ENCODE assay signal across 23 cellular contexts in genomic region chr11:91800208-91800914, GRCh38.
"Had no signal": no experiment of that assay in that cellular context is flagged by ENCODE, and none has a peak within 500 bp of the region (broad histone marks: within the 10 kb centered on the region; RNA-seq: fewer than 3 reads in every experiment).

No MANE protein-coding gene starts in this region.

- H3K36me3 ChIP-seq: left lung, spleen, thyroid gland had no signal

- H3K27ac ChIP-seq: foreskin keratinocyte, left lung, spleen, thyroid gland, VCaP had no signal

- H3K27me3 Mint-ChIP-seq: activated CD4-positive, alpha-beta memory T cell treated with anti-CD3 and anti-CD28 coated beads, Interleukin-2, amount 10 ng/mL, durations not matched to agents 7 days and 5 days; activated CD4-positive, alpha-beta T cell treated with anti-CD3 and anti-CD28 coated beads, Interleukin-2, amount 10 ng/mL, durations not matched to agents 24 days and 14 days; activated CD8-positive, alpha-beta memory T cell treated with anti-CD3 and anti-CD28 coated beads, Interleukin-2, amount 10 ng/mL, durations not matched to agents 7 days and 5 days; activated naive CD4-positive, alpha-beta T cell treated with anti-CD3 and anti-CD28 coated beads, Interleukin-2, amount 50 U/mL, for 24 hours had no signal

- H3K4me1 Mint-ChIP-seq: activated CD4-positive, alpha-beta memory T cell treated with anti-CD3 and anti-CD28 coated beads, Interleukin-2, amount 10 ng/mL, durations not matched to agents 7 days and 5 days; activated CD4-positive, alpha-beta T cell treated with anti-CD3 and anti-CD28 coated beads, Interleukin-2, amount 10 ng/mL, durations not matched to agents 24 days and 14 days; activated CD8-positive, alpha-beta memory T cell treated with anti-CD3 and anti-CD28 coated beads, Interleukin-2, amount 10 ng/mL, durations not matched to agents 7 days and 5 days; activated naive CD4-positive, alpha-beta T cell treated with anti-CD3 and anti-CD28 coated beads, Interleukin-2, amount 50 U/mL, for 24 hours had no signal

- H3K4me3 ChIP-seq: left lung, spleen, thyroid gland had no signal

- DNase-seq: activated CD4-positive, alpha-beta memory T cell treated with anti-CD3 and anti-CD28 coated beads, Interleukin-2, amount 10 ng/mL, durations not matched to agents 7 days and 5 days; activated CD4-positive, alpha-beta T cell treated with anti-CD3 and anti-CD28 coated beads, Interleukin-2, amount 10 ng/mL, durations not matched to agents 24 days and 14 days; activated CD8-positive, alpha-beta memory T cell treated with anti-CD3 and anti-CD28 coated beads, Interleukin-2, amount 10 ng/mL, durations not matched to agents 7 days and 5 days; activated gamma-delta T cell; activated T-cell treated with anti-CD3 and anti-CD28 coated beads for 4 hours; dermis blood vessel endothelial cell; effector CD8-positive, alpha-beta T cell; erythroblast; foreskin keratinocyte; mammary epithelial cell; nephron progenitor cell; occipital lobe; retina; spleen; stimulated activated CD4-positive, alpha-beta T cell treated with anti-CD3 and anti-CD28 coated beads, Interleukin-4, amount 100 ng/mL, for 1 hour; stimulated activated naive CD8-positive, alpha-beta T cell treated with anti-CD3 and anti-CD28 coated beads, Interleukin-15, Interleukin-2, amounts not matched to agents 100 U/mL and 50 U/mL, for 24 hours; thyroid gland had no signal

- H3K4me1 ChIP-seq: foreskin keratinocyte, left lung, spleen, thyroid gland had no signal

- H3K4me3 Mint-ChIP-seq: activated CD4-positive, alpha-beta memory T cell treated with anti-CD3 and anti-CD28 coated beads, Interleukin-2, amount 10 ng/mL, durations not matched to agents 7 days and 5 days; activated CD4-positive, alpha-beta T cell treated with anti-CD3 and anti-CD28 coated beads, Interleukin-2, amount 10 ng/mL, durations not matched to agents 24 days and 14 days; activated CD8-positive, alpha-beta memory T cell treated with anti-CD3 and anti-CD28 coated beads, Interleukin-2, amount 10 ng/mL, durations not matched to agents 7 days and 5 days; activated naive CD4-positive, alpha-beta T cell treated with anti-CD3 and anti-CD28 coated beads, Interleukin-2, amount 50 U/mL, for 24 hours; activated T-helper 1 cell treated with anti-CD3 and anti-CD28 coated beads, Interleukin-12 subunit alpha, Interleukin-12 subunit beta, Interleukin-2, Interleukin-4 antibody, amounts not matched to agents 30 ng/mL and 10 ng/mL and 1 ng/mL, durations not matched to agents 14 hours and 24 hours and 36 hours; brain; nephron progenitor cell had no signal

- H3K27ac Mint-ChIP-seq: activated CD4-positive, alpha-beta memory T cell treated with anti-CD3 and anti-CD28 coated beads, Interleukin-2, amount 10 ng/mL, durations not matched to agents 7 days and 5 days; activated CD4-positive, alpha-beta T cell treated with anti-CD3 and anti-CD28 coated beads, Interleukin-2, amount 10 ng/mL, durations not matched to agents 24 days and 14 days; activated CD8-positive, alpha-beta memory T cell treated with anti-CD3 and anti-CD28 coated beads, Interleukin-2, amount 10 ng/mL, durations not matched to agents 7 days and 5 days; activated naive CD4-positive, alpha-beta T cell treated with anti-CD3 and anti-CD28 coated beads, Interleukin-2, amount 50 U/mL, for 24 hours; activated T-helper 1 cell treated with anti-CD3 and anti-CD28 coated beads, Interleukin-12 subunit alpha, Interleukin-12 subunit beta, Interleukin-2, Interleukin-4 antibody, amounts not matched to agents 30 ng/mL and 10 ng/mL and 1 ng/mL, durations not matched to agents 14 hours and 24 hours and 36 hours; brain; nephron progenitor cell had no signal

- H3K27me3 ChIP-seq: foreskin keratinocyte, left lung, spleen, thyroid gland had no signal

- H3K36me3 Mint-ChIP-seq: activated CD8-positive, alpha-beta memory T cell treated with anti-CD3 and anti-CD28 coated beads, Interleukin-2, amount 10 ng/mL, durations not matched to agents 7 days and 5 days; activated naive CD4-positive, alpha-beta T cell treated with anti-CD3 and anti-CD28 coated beads, Interleukin-2, amount 50 U/mL, for 24 hours; brain had no signal

- H3K9me3 Mint-ChIP-seq: activated naive CD4-positive, alpha-beta T cell treated with anti-CD3 and anti-CD28 coated beads, Interleukin-2, amount 50 U/mL, for 24 hours; activated T-helper 1 cell treated with anti-CD3 and anti-CD28 coated beads, Interleukin-12 subunit alpha, Interleukin-12 subunit beta, Interleukin-2, Interleukin-4 antibody, amounts not matched to agents 30 ng/mL and 10 ng/mL and 1 ng/mL, durations not matched to agents 14 hours and 24 hours and 36 hours had no signal

- H3K9me3 ChIP-seq: left lung, thyroid gland had no signal

- ATAC-seq: activated CD4-positive, CD25-positive, alpha-beta regulatory T cell treated with anti-CD3 and anti-CD28 coated beads, Interleukin-2, amount 50 U/mL, for 24 hours; activated CD8-positive, alpha-beta memory T cell treated with anti-CD3 and anti-CD28 coated beads, Interleukin-2, amount 10 ng/mL, durations not matched to agents 7 days and 5 days; foreskin keratinocyte; left lung; stimulated activated naive CD8-positive, alpha-beta T cell treated with anti-CD3 and anti-CD28 coated beads, Interleukin-15, Interleukin-2, amounts not matched to agents 100 U/mL and 50 U/mL, for 24 hours had no signal
